Comparison of ENCODE assay signal across 8 cellular contexts in the genomic region with DNA sequence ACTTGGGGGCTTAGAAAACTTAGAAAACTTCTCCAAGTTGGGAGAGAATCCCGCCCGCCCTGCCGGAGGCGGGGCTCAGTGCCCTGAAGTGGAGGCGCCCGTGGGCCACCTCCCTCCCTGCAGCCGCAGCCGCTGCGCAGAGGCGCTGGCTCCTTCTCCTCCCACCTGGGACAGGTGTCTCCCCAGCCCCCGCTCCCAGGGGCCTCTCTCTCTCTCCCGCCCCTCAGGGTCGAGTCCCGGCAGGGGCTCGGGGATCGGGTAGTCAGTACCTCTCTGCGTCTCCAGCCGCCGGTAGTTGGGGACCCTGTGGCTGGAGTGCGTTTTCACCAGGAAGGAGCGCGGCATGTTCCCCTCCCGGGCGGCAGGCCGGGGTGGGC. TPM values are rescaled to one million over a fixed set of nuclear protein-coding genes. Genes with fewer than 3 reads are reported as not detected.
DNase-seq lines count a peak whose midpoint lies in the region; ATAC-seq and TF ChIP-seq lines count a peak whose summit lies in the region.

No MANE protein-coding gene starts in this region.

- peak overlapping the region; percentile 70 for H3K4me3 Mint-ChIP-seq in activated CD4-positive, alpha-beta T cell treated with anti-CD3 and anti-CD28 coated beads for 36 hours

- peaks cover under 1% of the 10 kb centered on the region for H3K36me3 Mint-ChIP-seq in activated CD4-positive, alpha-beta T cell treated with anti-CD3 and anti-CD28 coated beads for 36 hours (ENCODE audit: low read depth)

- peaks cover 21% of the 10 kb centered on the region for H3K27me3 ChIP-seq in rectal smooth muscle tissue (ENCODE audit: control insufficient read depth, insufficient read depth, low read length)

- H3K4me3 ChIP-seq in fibroblast of villous mesenchyme (ENCODE audit: low read depth, low read length): peak overlapping the region; percentile 62
- peak overlapping the region; percentile 64 for H3K4me3 ChIP-seq in rectal smooth muscle tissue (ENCODE audit: low read length)

- peak overlapping the region; percentile 37 for H3K27ac Mint-ChIP-seq in activated CD4-positive, alpha-beta T cell treated with anti-CD3 and anti-CD28 coated beads for 36 hours

- peaks cover 44% of the 10 kb centered on the region for H3K4me1 Mint-ChIP-seq in activated CD4-positive, alpha-beta T cell treated with anti-CD3 and anti-CD28 coated beads for 36 hours

- intact Hi-C loops in activated CD4-positive, alpha-beta T cell treated with anti-CD3 and anti-CD28 coated beads for 36 hours (cut with DNase I, micrococcal nuclease): loop anchor here (1.0 to 2.0 kb wide), 11 partner anchors 15 to 485 kb away; a partner anchor contains a TSS

- TF ChIP-seq CTCF in fibroblast of villous mesenchyme (IDR thresholded peaks at IDR 0.05; ENCODE audit: insufficient read depth, low read depth, low read length): no peak

- no peak overlapping the region for H3K27ac ChIP-seq in rectal smooth muscle tissue (ENCODE audit: low read depth, low read length)

- peak; percentile 65 for DNase-seq in activated CD4-positive, alpha-beta T cell treated with anti-CD3 and anti-CD28 coated beads for 36 hours
- DNase-seq in activated CD4-positive, alpha-beta T cell treated with anti-CD3 and anti-CD28 coated beads for 4 hours: no peak
- DNase-seq in activated CD4-positive, CD25-positive, alpha-beta regulatory T cell treated with anti-CD3 and anti-CD28 coated beads, Interleukin-2, amount 50 U/mL, for 72 hours: peak; percentile 57
- DNase-seq in fibroblast of villous mesenchyme (ENCODE audit: low read depth): no peak
- DNase-seq in dermis blood vessel endothelial cell: no peak

- CTCF ChIA-PET in activated CD4-positive, alpha-beta T cell treated with anti-CD3 and anti-CD28 coated beads for 36 hours (lab: Charles Lee): interaction anchor here (0.8 kb wide), 1 partner anchor 816 kb away, joined by 3 read pairs; no protein-coding TSS in a partner anchor

- H3K27me3 Mint-ChIP-seq in activated CD4-positive, alpha-beta T cell treated with anti-CD3 and anti-CD28 coated beads for 36 hours: no peaks in the 10 kb centered on the region

- POLR2A ChIA-PET in activated CD4-positive, alpha-beta T cell treated with anti-CD3 and anti-CD28 coated beads for 36 hours (lab: Charles Lee): no interaction called here

- peak; percentile 27 for ATAC-seq in activated CD4-positive, alpha-beta T cell treated with anti-CD3 and anti-CD28 coated beads for 36 hours
- peak; percentile 14 for ATAC-seq in HG03439 (IDR thresholded peaks at IDR 0.05; ENCODE audit: unreplicated experiment)
- ATAC-seq in GM18861 (IDR thresholded peaks at IDR 0.05; ENCODE audit: unreplicated experiment): no peak

- no peaks in the 10 kb centered on the region for H3K4me1 ChIP-seq in rectal smooth muscle tissue (ENCODE audit: control insufficient read depth, insufficient read depth, low read length)

- no peaks in the 10 kb centered on the region for H3K36me3 ChIP-seq in rectal smooth muscle tissue (ENCODE audit: control insufficient read depth, insufficient read depth, low read length)

- no peak overlapping the region for H3K9ac ChIP-seq in rectal smooth muscle tissue (ENCODE audit: low read length)

- H3K9me3 Mint-ChIP-seq in activated CD4-positive, alpha-beta T cell treated with anti-CD3 and anti-CD28 coated beads for 36 hours (ENCODE audit: low read depth): no peaks in the 10 kb centered on the region

RNA-seq across cellular contexts. Expression of a gene that starts 0.3 kb away (rescaled TPM):
- total RNA-seq in activated CD4-positive, alpha-beta T cell treated with anti-CD3 and anti-CD28 coated beads for 36 hours: 1 to 10 TPM; 3.6 to 4.1 TPM
- total RNA-seq in fibroblast of villous mesenchyme (not detected in 2 replicates), dermis blood vessel endothelial cell (0.09 TPM in 1 of 2 replicates, not detected in the other)

RNA-seq across cellular contexts. Expression of a gene that starts 20.2 kb away (rescaled TPM):
- total RNA-seq in activated CD4-positive, alpha-beta T cell treated with anti-CD3 and anti-CD28 coated beads for 36 hours: 10 to 100 TPM; 44.0 to 49.7 TPM
- total RNA-seq in fibroblast of villous mesenchyme: 13.0 and 19.0 TPM in 2 replicates
- 11.6 and 15.1 TPM in 2 replicates for total RNA-seq in dermis blood vessel endothelial cell

RNA-seq across cellular contexts. Expression of a gene that starts 20.3 kb away (rescaled TPM):
- 10 to 100 TPM; 29.6 to 36.2 TPM for total RNA-seq in activated CD4-positive, alpha-beta T cell treated with anti-CD3 and anti-CD28 coated beads for 36 hours
- total RNA-seq in fibroblast of villous mesenchyme (19.4 and 25.1 TPM in 2 replicates), dermis blood vessel endothelial cell (11.6 and 17.6 TPM in 2 replicates)

RNA-seq across cellular contexts. Expression of a gene that starts 23.2 kb away (rescaled TPM):
- 10 to 100 TPM; 62.8 to 81.1 TPM for total RNA-seq in activated CD4-positive, alpha-beta T cell treated with anti-CD3 and anti-CD28 coated beads for 36 hours
- 111 and 124 TPM in 2 replicates for total RNA-seq in fibroblast of villous mesenchyme
- 63.3 and 119 TPM in 2 replicates for total RNA-seq in dermis blood vessel endothelial cell

RNA-seq across cellular contexts. Expression of a gene that starts 35.2 kb away (rescaled TPM):
- 100 to 1,000 TPM; 155 to 200 TPM for total RNA-seq in activated CD4-positive, alpha-beta T cell treated with anti-CD3 and anti-CD28 coated beads for 36 hours
- total RNA-seq in fibroblast of villous mesenchyme: 152 and 167 TPM in 2 replicates
- total RNA-seq in dermis blood vessel endothelial cell: 135 and 286 TPM in 2 replicates

Comparison
In these comparisons a context has a peak if more than half of its experiments do, and no peak if none do; other contexts are left out.
1. DNase-seq: peak in activated CD4-positive, alpha-beta T cell treated with anti-CD3 and anti-CD28 coated beads for 36 hours (single experiment) and activated CD4-positive, CD25-positive, alpha-beta regulatory T cell treated with anti-CD3 and anti-CD28 coated beads, Interleukin-2, amount 50 U/mL, for 72 hours (single experiment); none in activated CD4-positive, alpha-beta T cell treated with anti-CD3 and anti-CD28 coated beads for 4 hours (0 of 2), fibroblast of villous mesenchyme (single experiment) and dermis blood vessel endothelial cell (single experiment).